Comparison of ENCODE assay signal across 19 cellular contexts in genomic region chr1:170219163-170219562, GRCh38.
A peak's percentile ranks its signal among the peaks of the same experiment; 100 is the strongest.
DNase-seq lines count a peak whose midpoint lies in the region; ATAC-seq, FAIRE-seq and TF ChIP-seq lines count a peak whose summit lies in the region.
"Had no signal": no experiment of that assay in that cellular context is flagged by ENCODE, and none has a peak within 500 bp of the region (broad histone marks: within the 10 kb centered on the region; RNA-seq: fewer than 3 reads in every experiment).

No MANE protein-coding gene starts in this region.

- peaks cover 8% of the 10 kb centered on the region; the same call in 1 of the 2 replicates for H3K4me1 ChIP-seq in GM12878 (ENCODE audit: control insufficient read depth, insufficient read depth, low read length)
- H3K4me1 ChIP-seq in osteoblast (ENCODE audit: insufficient read depth, low read length), result peaks cover 20% of the 10 kb centered on the region
- H3K4me1 ChIP-seq: A549 had no signal

- RAD21 ChIA-PET in GM12878 (lab: Charles Lee; ENCODE audit: unreplicated experiment), result no interaction called here

- no TSS peak for BruUV-seq in GM12878 (replicated peaks; lab: Mats Ljungman, UMichigan)

- TF ChIP-seq POLR2A in GM12878 (IDR thresholded peaks at IDR 0.05; ENCODE audit: low read depth, low read length), result no peak

- H3K9ac ChIP-seq in GM12878 (ENCODE audit: control insufficient read depth, insufficient read depth, low read length), result no peak overlapping the region

- no peak overlapping the region for H3K4me3 Mint-ChIP-seq in activated T-cell treated with anti-CD3 and anti-CD28 coated beads, Interleukin-2, amount 50 U/mL, for 72 hours
- H3K4me3 Mint-ChIP-seq: CD4-positive, alpha-beta memory T cell; GM23338; H9 had no signal

- peaks cover 4 to 8% of the 10 kb centered on the region in 2 donors for H3K9me3 Mint-ChIP-seq in activated T-cell treated with anti-CD3 and anti-CD28 coated beads, Interleukin-2, amount 50 U/mL, for 72 hours
- H3K9me3 Mint-ChIP-seq: GM23338, H9 had no signal

- no peak overlapping the region for H3K27ac Mint-ChIP-seq in activated T-cell treated with anti-CD3 and anti-CD28 coated beads, Interleukin-2, amount 50 U/mL, for 72 hours
- H3K27ac Mint-ChIP-seq: GM23338, H9 had no signal

- H3K27me3 Mint-ChIP-seq in activated T-cell treated with anti-CD3 and anti-CD28 coated beads, Interleukin-2, amount 50 U/mL, for 72 hours (ENCODE audit: low read depth), result peaks cover 20% of the 10 kb centered on the region

- SMC1A ChIA-PET in GM12878 (lab: Charles Lee; ENCODE audit: uncharacterized antibody, unreplicated experiment), result no interaction called here

- FAIRE-seq in D721Med (lab: Jason Lieb, UNC), result peak; percentile 16
- FAIRE-seq in GM12878 (lab: Jason Lieb, UNC), result no peak
- FAIRE-seq: A549, G401.6, GM19239 had no signal

- no peak for TF ChIP-seq EP300 in GM12878 (IDR thresholded peaks at IDR 0.05; ENCODE audit: borderline replicate concordance in 1 of 2, control insufficient read depth in 1 of 2, low read depth in 2 of 2, low read length in 2 of 2)

- H4K20me1 ChIP-seq in GM12878 (ENCODE audit: control insufficient read depth, insufficient read depth) (no peaks in the 10 kb centered on the region), osteoblast (ENCODE audit: insufficient read depth, low read length) (no peaks in the 10 kb centered on the region)

- TF ChIP-seq CTCF in D721Med (IDR thresholded peaks at IDR 0.05; ENCODE audit: insufficient read depth, missing control alignments) (no peak), GM12878 (IDR thresholded peaks at IDR 0.05 in 2 of 3, conservative IDR thresholded peaks at IDR 0.05 in 1 of 3; ENCODE audit: control insufficient read depth in 2 of 3, extremely low read depth in 1 of 3, insufficient read depth in 1 of 3, low read depth in 3 of 3, low read length in 3 of 3) (no peak), osteoblast (IDR thresholded peaks at IDR 0.05; ENCODE audit: extremely low read depth, low read depth, low read length) (no peak)

- WGBS in GM12878 (ENCODE audit: insufficient coverage, insufficient replicate concordance, low lambda C conversion rate, missing lambda C conversion rate), result 64% methylated on average over 3 of the region's 3 CpGs

- H3K9me3 ChIP-seq in GM12878 (replicated peaks; ENCODE audit: control insufficient read depth, insufficient read depth, low read length) (no peaks in the 10 kb centered on the region), osteoblast (ENCODE audit: low read depth, low read length) (no peaks in the 10 kb centered on the region)
- H3K9me3 ChIP-seq: A549 had no signal

- H2AFZ ChIP-seq in GM12878 (ENCODE audit: control insufficient read depth, low read depth, low read length) (no peak overlapping the region), osteoblast (ENCODE audit: low read length) (no peak overlapping the region)
- H2AFZ ChIP-seq: GM23338 had no signal

- in situ Hi-C loops in GM12878 (cut with MboI), result no loop called here

- CTCF ChIA-PET in GM12878 (lab: Yijun Ruan, JAX), result no interaction called here

- no peak overlapping the region for H3K27ac ChIP-seq in GM12878 (ENCODE audit: control insufficient read depth, insufficient read depth)
- H3K27ac ChIP-seq in osteoblast (ENCODE audit: low read depth, low read length), result no peak overlapping the region
- H3K27ac ChIP-seq: A549 had no signal

- peaks cover 3% of the 10 kb centered on the region for H3K4me1 Mint-ChIP-seq in activated T-cell treated with anti-CD3 and anti-CD28 coated beads, Interleukin-2, amount 50 U/mL, for 72 hours (ENCODE audit: low read depth)
- H3K4me1 Mint-ChIP-seq: GM23338, H9 had no signal

- H3K36me3 Mint-ChIP-seq in activated T-cell treated with anti-CD3 and anti-CD28 coated beads, Interleukin-2, amount 50 U/mL, for 72 hours (ENCODE audit: insufficient read depth in 2 of 2), result peaks cover 0 to 2% of the 10 kb centered on the region in 2 donors
- H3K36me3 Mint-ChIP-seq: CD4-positive, alpha-beta memory T cell had no signal

- ATAC-seq in GM12878 (no peak), GM19328 (IDR thresholded peaks at IDR 0.05; ENCODE audit: unreplicated experiment) (no peak)
- no peak for ATAC-seq in activated T-cell treated with anti-CD3 and anti-CD28 coated beads, Interleukin-2, amount 50 U/mL, for 72 hours (replicated peaks in 1 of 2)
- ATAC-seq: A549, GM23338, HCT116 had no signal

- DNase-seq in D721Med (ENCODE audit: insufficient read length, low spot score) (no peak), GM12878 (ENCODE audit: low read depth, low spot score) (no peak), osteoblast (ENCODE audit: insufficient read length, low spot score, missing footprints) (peak; percentile 23)
- DNase-seq in activated naive CD4-positive, alpha-beta T cell treated with Interleukin-2 at 50 U/mL for 16 hours, result no peak
- no peak for DNase-seq in activated T-cell treated with anti-CD3 and anti-CD28 coated beads, Interleukin-2, amount 50 U/mL, for 72 hours
- DNase-seq: 8988T; C1 segment of cervical spinal cord; Calu3; CD4-positive, alpha-beta memory T cell; COR-L47; DMS153; DND-41; H9 had no signal

- no peaks in the 10 kb centered on the region for H3K79me2 ChIP-seq in GM12878 (ENCODE audit: control insufficient read depth, insufficient read depth, low read length)
- H3K79me2 ChIP-seq in osteoblast (ENCODE audit: insufficient read depth, low read length), result no peaks in the 10 kb centered on the region

- POLR2A ChIA-PET in GM12878 (lab: Charles Lee), result no interaction called here

- H3K27me3 ChIP-seq in GM12878 (replicated peaks in 1 of 2; ENCODE audit: control insufficient read depth in 2 of 2, insufficient read depth in 2 of 2, low read length in 1 of 2) (no peaks in the 10 kb centered on the region), osteoblast (ENCODE audit: insufficient read depth, low read length) (no peaks in the 10 kb centered on the region)

- intact Hi-C loops in GM12878 (cut with micrococcal nuclease; ENCODE audit: unreplicated experiment), result no loop called here

- H3K4me3 ChIP-seq in GM12878 (no peak overlapping the region), osteoblast (ENCODE audit: insufficient read depth, low read length) (no peak overlapping the region)
- H3K4me3 ChIP-seq: A549, GM23338 had no signal

- 0 out of 2 replicates have a peak, but pooled peaks have one; percentile 6 for TF ChIP-seq RAD21 in GM12878 (IDR thresholded peaks at IDR 0.05; ENCODE audit: insufficient read depth, low read depth, low read length)

- no peak overlapping the region for H3K4me2 ChIP-seq in GM12878 (ENCODE audit: control insufficient read depth, insufficient read depth)
- no peak overlapping the region for H3K4me2 ChIP-seq in osteoblast (ENCODE audit: insufficient read depth, low read length)
- H3K4me2 ChIP-seq: A549, GM23338 had no signal

- H3K36me3 ChIP-seq in GM12878 (ENCODE audit: control insufficient read depth in 2 of 2, insufficient read depth in 2 of 2, low read length in 1 of 2) (no peaks in the 10 kb centered on the region), osteoblast (ENCODE audit: insufficient read depth, low read length) (no peaks in the 10 kb centered on the region)

TF ChIP-seq in GM12878, 131 proteins besides CTCF, POLR2A, EP300 and RAD21:
- peak; percentile 83; the same call in 1 of the 2 replicates for TF ChIP-seq ZBTB40 (IDR thresholded peaks at IDR 0.05; ENCODE audit: borderline replicate concordance)
- TF ChIP-seq RELA (IDR thresholded peaks at IDR 0.05; ENCODE audit: borderline replicate concordance, partially characterized antibody), result no peak
- no peak for TF ChIP-seq MAX (IDR thresholded peaks at IDR 0.05; ENCODE audit: low read depth, low read length)
